In genomic region chr1:4728319-4729107, GRCh38 we compare ENCODE assay signal across 1 cellular context.
TF ChIP-seq lines count a peak whose summit lies in the region.

No MANE protein-coding gene starts in this region.

TF ChIP-seq in H1, 55 proteins besides CTCF, POLR2A, EP300 and RAD21 (continued from another document):
- TF ChIP-seq KDM5A (IDR thresholded peaks at IDR 0.05; ENCODE audit: low read length) (no peak), CBX8 (IDR thresholded peaks at IDR 0.05; ENCODE audit: borderline replicate concordance, low read depth, low read length) (no peak), PHF8 (conservative IDR thresholded peaks at IDR 0.05; ENCODE audit: low read depth, low read length) (no peak), KDM1A (IDR thresholded peaks at IDR 0.05; ENCODE audit: borderline replicate concordance, low read length) (no peak), ATF3 (IDR thresholded peaks at IDR 0.05; ENCODE audit: insufficient read depth, low read depth, low read length) (no peak), CREB1 (IDR thresholded peaks at IDR 0.05) (no peak), TBP (IDR thresholded peaks at IDR 0.05; ENCODE audit: low read depth, low read length) (no peak), JUN (IDR thresholded peaks at IDR 0.05; ENCODE audit: low read depth, low read length) (no peak), SP4 (IDR thresholded peaks at IDR 0.05; ENCODE audit: low read length) (no peak), BACH1 (IDR thresholded peaks at IDR 0.05; ENCODE audit: low read length) (no peak), SP2 (IDR thresholded peaks at IDR 0.05; ENCODE audit: low read length) (no peak)
TF ChIP-seq in H1: peak in this region for 0.
